Comparison of ENCODE assay signal across 7 cellular contexts in the genomic region with DNA sequence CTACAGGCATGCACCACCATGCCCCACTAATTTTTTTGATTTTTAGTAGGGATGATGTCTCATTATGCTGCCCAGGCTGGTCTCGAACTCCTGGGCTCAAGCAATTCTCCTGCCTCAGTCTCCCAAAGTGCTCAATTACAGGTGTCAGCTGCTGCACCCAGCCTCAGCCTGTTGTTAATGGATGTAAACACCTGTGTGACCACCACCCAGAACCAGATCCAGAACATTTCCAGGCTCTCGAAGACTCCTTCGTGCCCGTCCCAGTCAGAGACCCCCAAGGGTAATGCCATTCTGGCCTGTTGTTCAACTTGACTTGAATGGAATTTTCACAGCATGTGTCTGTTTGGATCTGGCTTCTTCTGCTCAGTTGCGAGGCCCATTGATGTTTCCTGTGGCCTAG. TPM values are rescaled to one million over a fixed set of nuclear protein-coding genes. Genes with fewer than 3 reads are reported as not detected.
DNase-seq lines count a peak whose midpoint lies in the region; FAIRE-seq and TF ChIP-seq lines count a peak whose summit lies in the region.
"Not testable (repeated sequence)": the region's sequence is repeated elsewhere in the genome, so short reads cannot be mapped to it uniquely, and the experiment has no call there.
"Had no signal": no experiment of that assay in that cellular context is flagged by ENCODE, and none has a peak within 500 bp of the region (broad histone marks: within the 10 kb centered on the region; RNA-seq: fewer than 3 reads in every experiment).

No MANE protein-coding gene starts in this region.

- not testable (repeated sequence) for H4K91ac ChIP-seq in H9 (ENCODE audit: insufficient read length, low read depth, low read length); neuronal stem cell (ENCODE audit: low read depth, low read length, poor library complexity)

- H3T11ph ChIP-seq in H9 (ENCODE audit: low read length) = not testable (repeated sequence)

- not testable (repeated sequence) for H4K5ac ChIP-seq in H9 (ENCODE audit: insufficient read length, low read depth, low read length)

- not testable (repeated sequence) for H3K4ac ChIP-seq in H9 (ENCODE audit: low read depth, low read length); neuronal stem cell (ENCODE audit: low read length)

- not testable (repeated sequence) for H3K14ac ChIP-seq in H9 (ENCODE audit: insufficient read depth, low read length); neuronal stem cell (ENCODE audit: low read length)

- H3K18ac ChIP-seq in H9 (ENCODE audit: insufficient read length, low read depth, low read length); neuronal stem cell (ENCODE audit: low read length): not testable (repeated sequence)

- H3K27me3 Mint-ChIP-seq in H9 (ENCODE audit: low read depth); endodermal cell (ENCODE audit: insufficient read depth): not testable (repeated sequence)

- not testable (repeated sequence) for H2BK120ac ChIP-seq in H9 (ENCODE audit: low read depth, low read length, poor library complexity, severe bottlenecking); neuronal stem cell (ENCODE audit: low read depth, low read length)

- not testable (repeated sequence) for H3K27ac Mint-ChIP-seq in H9, endodermal cell

- H3K36me3 ChIP-seq in endodermal cell (ENCODE audit: control insufficient read depth, insufficient read depth, low read length); right atrium auricular region; kidney (ENCODE audit: control insufficient read depth in 1 of 2, insufficient read depth in 2 of 2, low read length in 2 of 2); neuronal stem cell (replicated peaks in 1 of 2; ENCODE audit: control insufficient read depth in 2 of 2, insufficient read depth in 2 of 2, low read length in 2 of 2): not testable (repeated sequence)

- not testable (repeated sequence) for H3K23me2 ChIP-seq in H9 (ENCODE audit: insufficient read length, low read depth, low read length, poor library complexity, severe bottlenecking)

- DNase-seq in H9 = peak; percentile 20
- DNase-seq in coronary artery (ENCODE audit: low spot score) = peak; percentile 38
- DNase-seq in endodermal cell = peak; percentile 32
- DNase-seq in right atrium auricular region (ENCODE audit: low spot score) = peak; percentile 1
- peak; percentile 25 for DNase-seq in kidney
- DNase-seq in neuronal stem cell (ENCODE audit: low spot score) = not testable (repeated sequence)

- H4K20me1 ChIP-seq in H9 (ENCODE audit: control insufficient read depth, insufficient read depth, insufficient read length) = not testable (repeated sequence)

- not testable (repeated sequence) for H3K4me3 ChIP-seq in coronary artery; endodermal cell (ENCODE audit: low read length); right atrium auricular region; kidney (ENCODE audit: low read length in 2 of 2); neuronal stem cell (ENCODE audit: low read length in 2 of 2)

- H3K4me2 ChIP-seq in H9 (ENCODE audit: insufficient read depth, insufficient read length, low read length); neuronal stem cell (ENCODE audit: insufficient read depth, low read length, poor library complexity, severe bottlenecking): not testable (repeated sequence)

- not testable (repeated sequence) for H2BK20ac ChIP-seq in H9 (ENCODE audit: low read depth, low read length, poor library complexity, severe bottlenecking)

- not testable (repeated sequence) for H3K79me2 ChIP-seq in H9 (ENCODE audit: insufficient read depth, low read length)

- H2AK5ac ChIP-seq in H9 (ENCODE audit: insufficient read length, low read length); neuronal stem cell (ENCODE audit: low read depth, low read length): not testable (repeated sequence)

- H3K9ac ChIP-seq in H9 (ENCODE audit: extremely low read depth, insufficient read length, low read length); endodermal cell (ENCODE audit: extremely low read depth, low read length, poor library complexity, severe bottlenecking); kidney (ENCODE audit: low read length in 2 of 2); neuronal stem cell (ENCODE audit: low read depth, low read length, poor library complexity): not testable (repeated sequence)

- H4K8ac ChIP-seq in H9 (replicated peaks; ENCODE audit: insufficient read length, low read depth, low read length); neuronal stem cell (ENCODE audit: low read depth, low read length): not testable (repeated sequence)

- intact Hi-C loops in kidney (cut with DNase I) = not testable (repeated sequence)

- not testable (repeated sequence) for H2AFZ ChIP-seq in H9 (ENCODE audit: low read length); neuronal stem cell (ENCODE audit: low read length)

- H2BK15ac ChIP-seq in H9 (ENCODE audit: low read depth, low read length); neuronal stem cell (ENCODE audit: low read length): not testable (repeated sequence)

- H3K4me1 ChIP-seq in H9 (ENCODE audit: insufficient read depth, low read length); endodermal cell (ENCODE audit: control insufficient read depth, insufficient read depth, low read length); right atrium auricular region; kidney (ENCODE audit: control insufficient read depth in 1 of 2, insufficient read depth in 1 of 2, low read depth in 1 of 2, low read length in 2 of 2); neuronal stem cell (ENCODE audit: control insufficient read depth in 2 of 2, insufficient read depth in 1 of 2, low read depth in 1 of 2, low read length in 2 of 2): not testable (repeated sequence)

- not testable (repeated sequence) for H3K9me3 Mint-ChIP-seq in H9, endodermal cell

- not testable (repeated sequence) for FAIRE-seq in kidney (lab: Jason Lieb, UNC)

- H3K4me1 Mint-ChIP-seq in H9, endodermal cell: not testable (repeated sequence)

- no CpG with 5 or more reads among the region's 5 CpGs for WGBS in H9 (ENCODE audit: extremely low coverage, insufficient read length, low lambda C conversion rate)
- 90% methylated on average over 4 to 5 of the region's 5 CpGs for WGBS in endodermal cell (ENCODE audit: insufficient coverage in 1 of 2, insufficient read length in 1 of 2), 2 experiments
- WGBS in neuronal stem cell (ENCODE audit: extremely low coverage in 2 of 2, insufficient read length in 2 of 2, insufficient replicate concordance in 1 of 2), 2 donors = no CpG with 5 or more reads among the region's 5 CpGs

- not testable (repeated sequence) for H3K9me3 ChIP-seq in H9 (ENCODE audit: control insufficient read depth, low read depth, low read length); endodermal cell (ENCODE audit: control insufficient read depth, low read length); right atrium auricular region; kidney (ENCODE audit: control insufficient read depth in 1 of 2, low read length in 2 of 2); neuronal stem cell (replicated peaks in 1 of 2; ENCODE audit: control insufficient read depth in 2 of 2, insufficient read depth in 1 of 2, low read depth in 1 of 2, low read length in 2 of 2)

- not testable (repeated sequence) for H3K27ac ChIP-seq in H9 (ENCODE audit: insufficient read length, low read depth, low read length); coronary artery; endodermal cell (ENCODE audit: low read depth, low read length); right atrium auricular region; kidney (ENCODE audit: low read depth in 2 of 2, low read length in 2 of 2); neuronal stem cell (replicated peaks; ENCODE audit: low read length)

- not testable (repeated sequence) for H3K23ac ChIP-seq in H9 (ENCODE audit: insufficient read length, low read depth, low read length); neuronal stem cell (ENCODE audit: low read depth, low read length, poor library complexity)

- not testable (repeated sequence) for H3K56ac ChIP-seq in H9 (ENCODE audit: insufficient read length, low read depth, low read length)

- not testable (repeated sequence) for H2BK5ac ChIP-seq in H9 (ENCODE audit: insufficient read length, low read length)
- peak overlapping the region; percentile 39 for H2BK5ac ChIP-seq in neuronal stem cell (ENCODE audit: low read length)

- H3K79me1 ChIP-seq in H9 (ENCODE audit: insufficient read depth, low read depth, low read length, poor library complexity, severe bottlenecking); neuronal stem cell (ENCODE audit: low read depth, low read length): not testable (repeated sequence)

- not testable (repeated sequence) for H3K27me3 ChIP-seq in H9 (ENCODE audit: insufficient read depth, low read length); endodermal cell (ENCODE audit: control insufficient read depth, insufficient read depth, low read length, poor library complexity, severe bottlenecking); right atrium auricular region; neuronal stem cell (ENCODE audit: control insufficient read depth in 3 of 3, insufficient read depth in 3 of 3, low read depth in 1 of 3, low read length in 3 of 3)

- not testable (repeated sequence) for H3K4me3 Mint-ChIP-seq in H9, endodermal cell

- not testable (repeated sequence) for H3K36me3 Mint-ChIP-seq in H9 (ENCODE audit: insufficient read depth in 1 of 3, low read depth in 3 of 3); endodermal cell (ENCODE audit: low read depth)

- H2BK12ac ChIP-seq in H9 (ENCODE audit: insufficient read length, low read depth, low read length); neuronal stem cell (ENCODE audit: low read length): not testable (repeated sequence)

- not testable (repeated sequence) for TF ChIP-seq CTCF in H9 (conservative IDR thresholded peaks at IDR 0.05); coronary artery (IDR thresholded peaks at IDR 0.05); endodermal cell (conservative IDR thresholded peaks at IDR 0.05); right atrium auricular region (IDR thresholded peaks at IDR 0.05); kidney (IDR thresholded peaks at IDR 0.05; ENCODE audit: borderline replicate concordance, extremely low read depth, insufficient read depth)

RNA-seq across cellular contexts. Expression of gene NOS2, which starts 59.8 kb away (rescaled TPM):
- total RNA-seq in H9 (2021) (0.35 and 0.59 TPM in 2 replicates), endodermal cell (under 1 TPM; 0.26 to 0.62 TPM), right atrium auricular region (under 1 TPM; 0.11 to 0.20 TPM), kidney (0.57 TPM)
- polyA plus RNA-seq in endodermal cell (2013, experiment 1 of 2) = 9.1 TPM
- 6.7 TPM for polyA plus RNA-seq in endodermal cell (2013, experiment 2 of 2)
- polyA plus RNA-seq in kidney (ENCODE audit: insufficient read depth, low read depth, low replicate concordance) = 0.37 TPM
- polyA plus RNA-seq in neuronal stem cell (2013, experiment 1 of 2) = 2.5 TPM
- 2.5 TPM for polyA plus RNA-seq in neuronal stem cell (2013, experiment 2 of 2)
- total RNA-seq: Calu3 had no signal
